In the genomic region with DNA sequence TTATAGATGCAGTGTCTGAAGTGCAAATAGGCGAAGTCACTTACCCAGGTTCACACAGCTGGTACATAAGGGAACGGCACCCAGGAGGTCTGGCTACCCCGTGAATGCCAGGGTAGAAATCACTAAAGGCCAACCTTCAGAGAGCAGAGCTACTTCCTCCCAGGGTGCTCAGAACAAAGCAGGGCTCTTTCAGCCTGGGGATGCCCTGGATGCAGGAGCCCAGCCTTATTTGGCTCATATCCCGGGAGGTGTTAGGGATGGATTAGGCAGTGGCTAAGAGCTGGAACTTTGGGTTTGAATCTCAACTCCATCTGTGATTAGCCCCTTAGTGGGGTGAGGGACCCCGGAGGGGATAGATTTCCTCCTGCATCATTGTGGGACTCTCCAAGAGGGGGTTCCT, we compare ENCODE assay signal across 18 cellular contexts.
"Had no signal": no experiment of that assay in that cellular context is flagged by ENCODE, and none has a peak within 500 bp of the region (broad histone marks: within the 10 kb centered on the region; RNA-seq: fewer than 3 reads in every experiment).

No MANE protein-coding gene starts in this region.

- H3K36me3 ChIP-seq: esophagus squamous epithelium, heart right ventricle, prostate gland, right atrium auricular region, tibial nerve, uterus had no signal

- DNase-seq: activated B cell treated with CpG ODN at 0.5 μM for 24 hours; activated CD4-positive, alpha-beta memory T cell treated with anti-CD3 and anti-CD28 coated beads, Interleukin-2, amount 10 ng/mL, durations not matched to agents 7 days and 5 days; activated CD4-positive, alpha-beta T cell treated with anti-CD3 and anti-CD28 coated beads for 48 hours; activated CD8-positive, alpha-beta memory T cell treated with anti-CD3 and anti-CD28 coated beads, Interleukin-2, amount 10 ng/mL, durations not matched to agents 7 days and 5 days; activated naive CD4-positive, alpha-beta T cell; activated naive CD8-positive, alpha-beta T cell treated with anti-CD3 and anti-CD28 coated beads for 36 hours; activated T-cell treated with anti-CD3 and anti-CD28 coated beads, Interleukin-2, amount 50 U/mL, for 1 hour; amniotic stem cell; effector CD8-positive, alpha-beta T cell; esophagus squamous epithelium; heart right ventricle; left ventricle myocardium superior; stimulated activated CD4-positive, alpha-beta T cell treated with anti-CD3 and anti-CD28 coated beads, Interleukin-2, amount 100 ng/mL, for 24 hours; stimulated activated naive CD8-positive, alpha-beta T cell treated with anti-CD3 and anti-CD28 coated beads, Interleukin-15, Interleukin-2, amounts not matched to agents 100 U/mL and 50 U/mL, for 24 hours; uterus had no signal

- H3K4me1 ChIP-seq: esophagus squamous epithelium, heart right ventricle, prostate gland, right atrium auricular region, tibial nerve, uterus had no signal

- H3K9me3 ChIP-seq: esophagus squamous epithelium, heart right ventricle, prostate gland, right atrium auricular region, tibial nerve, uterus had no signal

- H3K27me3 ChIP-seq: right atrium auricular region, tibial nerve, uterus had no signal

- H3K4me3 ChIP-seq: esophagus squamous epithelium, heart right ventricle, prostate gland, right atrium auricular region, tibial nerve, uterus had no signal

- H3K27ac ChIP-seq: esophagus squamous epithelium, heart right ventricle, prostate gland, right atrium auricular region, tibial nerve, uterus had no signal
